Comparison of ENCODE assay signal across 36 cellular contexts in the genomic region with DNA sequence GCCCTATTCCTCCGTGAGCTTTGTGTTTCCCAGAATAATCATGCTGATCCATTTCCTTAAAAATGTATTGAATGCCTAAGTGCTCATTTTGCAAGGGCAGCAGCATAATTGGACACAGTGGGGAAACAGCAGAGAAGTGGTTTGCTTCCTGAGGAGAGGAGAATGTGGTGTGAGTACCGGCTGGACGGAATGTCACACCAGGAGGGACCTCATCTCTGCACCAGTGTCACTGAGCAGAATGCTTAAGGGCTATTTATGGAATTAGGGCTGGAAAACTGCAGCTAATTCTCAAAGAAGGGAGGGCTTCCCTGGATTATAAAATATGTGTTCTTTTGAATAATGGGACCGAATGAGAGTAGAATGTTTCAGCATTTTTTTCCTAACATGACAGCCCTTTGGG.
"Had no signal": no experiment of that assay in that cellular context is flagged by ENCODE, and none has a peak within 500 bp of the region (broad histone marks: within the 10 kb centered on the region; RNA-seq: fewer than 3 reads in every experiment).

No MANE protein-coding gene starts in this region.

- H3K27ac Mint-ChIP-seq: activated B cell treated with CpG ODN at 0.5 μM for 24 hours; activated CD4-positive, alpha-beta memory T cell treated with anti-CD3 and anti-CD28 coated beads for 36 hours; activated CD4-positive, alpha-beta T cell treated with anti-CD3 and anti-CD28 coated beads for 36 hours; activated CD4-positive, alpha-beta T cell treated with anti-CD3 and anti-CD28 coated beads, Interleukin-2, amount 10 ng/mL, durations not matched to agents 24 days and 14 days; activated CD8-positive, alpha-beta memory T cell treated with anti-CD3 and anti-CD28 coated beads, Interleukin-2, amount 10 ng/mL, durations not matched to agents 7 days and 5 days; activated CD8-positive, alpha-beta T cell treated with anti-CD3 and anti-CD28 coated beads, Interleukin-2, amount 10 ng/mL, durations not matched to agents 7 days and 5 days; activated naive CD8-positive, alpha-beta T cell; activated naive CD8-positive, alpha-beta T cell treated with anti-CD3 and anti-CD28 coated beads, Interleukin-2, amount 50 U/mL, for 24 hours; activated T-cell treated with anti-CD3 and anti-CD28 coated beads, Interleukin-2, amount 50 U/mL, for 24 hours; activated T-cell treated with anti-CD3 and anti-CD28 coated beads, Interleukin-2, amount 50 U/mL, for 72 hours; effector memory CD8-positive, alpha-beta T cell; T-cell; T-helper 1 cell treated with Interleukin-12 subunit alpha and Interleukin-12 subunit beta and Interleukin-4 antibody, amounts not matched to agents 30 μg/mL and 1 μg/mL, for 36 hours had no signal

- H3K9me3 ChIP-seq: adrenal gland, body of pancreas, gastrocnemius medialis, heart left ventricle had no signal

- H3K4me3 Mint-ChIP-seq: activated B cell treated with CpG ODN at 0.5 μM for 24 hours; activated CD4-positive, alpha-beta memory T cell treated with anti-CD3 and anti-CD28 coated beads for 36 hours; activated CD4-positive, alpha-beta T cell treated with anti-CD3 and anti-CD28 coated beads for 36 hours; activated CD4-positive, alpha-beta T cell treated with anti-CD3 and anti-CD28 coated beads, Interleukin-2, amount 10 ng/mL, durations not matched to agents 24 days and 14 days; activated CD8-positive, alpha-beta memory T cell treated with anti-CD3 and anti-CD28 coated beads, Interleukin-2, amount 10 ng/mL, durations not matched to agents 7 days and 5 days; activated CD8-positive, alpha-beta T cell treated with anti-CD3 and anti-CD28 coated beads, Interleukin-2, amount 10 ng/mL, durations not matched to agents 7 days and 5 days; activated naive CD8-positive, alpha-beta T cell; activated naive CD8-positive, alpha-beta T cell treated with anti-CD3 and anti-CD28 coated beads, Interleukin-2, amount 50 U/mL, for 24 hours; activated T-cell treated with anti-CD3 and anti-CD28 coated beads, Interleukin-2, amount 50 U/mL, for 24 hours; activated T-cell treated with anti-CD3 and anti-CD28 coated beads, Interleukin-2, amount 50 U/mL, for 72 hours; effector memory CD8-positive, alpha-beta T cell; T-cell; T-helper 1 cell treated with Interleukin-12 subunit alpha and Interleukin-12 subunit beta and Interleukin-4 antibody, amounts not matched to agents 30 μg/mL and 1 μg/mL, for 36 hours had no signal

- H3K4me3 ChIP-seq: adrenal gland, body of pancreas, esophagus muscularis mucosa, gastrocnemius medialis, heart left ventricle had no signal

- H3K27me3 ChIP-seq: adrenal gland, body of pancreas, esophagus muscularis mucosa, foreskin keratinocyte, gastrocnemius medialis, heart left ventricle had no signal

- H3K4me1 ChIP-seq: adrenal gland, body of pancreas, esophagus muscularis mucosa, foreskin keratinocyte, gastrocnemius medialis, heart left ventricle had no signal

- H3K36me3 ChIP-seq: adrenal gland, esophagus muscularis mucosa, gastrocnemius medialis, heart left ventricle, WERI-Rb-1 had no signal

- H3K36me3 Mint-ChIP-seq: activated CD4-positive, alpha-beta memory T cell treated with anti-CD3 and anti-CD28 coated beads for 36 hours; activated CD8-positive, alpha-beta memory T cell treated with anti-CD3 and anti-CD28 coated beads, Interleukin-2, amount 10 ng/mL, durations not matched to agents 7 days and 5 days; activated naive CD8-positive, alpha-beta T cell; T-cell had no signal

- H3K27ac ChIP-seq: adrenal gland, body of pancreas, esophagus muscularis mucosa, foreskin keratinocyte, gastrocnemius medialis, heart left ventricle, WERI-Rb-1 had no signal

- ATAC-seq: activated CD4-positive, alpha-beta T cell treated with anti-CD3 and anti-CD28 coated beads for 36 hours; activated CD4-positive, CD25-positive, alpha-beta regulatory T cell treated with anti-CD3 and anti-CD28 coated beads, Interleukin-2, amount 50 U/mL, for 24 hours; activated CD8-positive, alpha-beta memory T cell treated with anti-CD3 and anti-CD28 coated beads, Interleukin-2, amount 10 ng/mL, durations not matched to agents 7 days and 5 days; activated CD8-positive, alpha-beta T cell treated with anti-CD3 and anti-CD28 coated beads, Interleukin-2, amount 10 ng/mL, durations not matched to agents 7 days and 5 days; activated naive CD8-positive, alpha-beta T cell treated with anti-CD3 and anti-CD28 coated beads, Interleukin-2, amount 50 U/mL, for 24 hours; activated T-cell treated with anti-CD3 and anti-CD28 coated beads, Interleukin-2, amount 50 U/mL, for 72 hours; body of pancreas; effector memory CD8-positive, alpha-beta T cell; foreskin keratinocyte; gastrocnemius medialis; heart left ventricle; T-cell had no signal

- H3K27me3 Mint-ChIP-seq: activated B cell treated with CpG ODN at 0.5 μM for 24 hours; activated CD4-positive, alpha-beta memory T cell treated with anti-CD3 and anti-CD28 coated beads for 36 hours; activated CD4-positive, alpha-beta T cell treated with anti-CD3 and anti-CD28 coated beads for 36 hours; activated CD4-positive, alpha-beta T cell treated with anti-CD3 and anti-CD28 coated beads, Interleukin-2, amount 10 ng/mL, durations not matched to agents 24 days and 14 days; activated CD8-positive, alpha-beta memory T cell treated with anti-CD3 and anti-CD28 coated beads, Interleukin-2, amount 10 ng/mL, durations not matched to agents 7 days and 5 days; activated naive CD8-positive, alpha-beta T cell; activated naive CD8-positive, alpha-beta T cell treated with anti-CD3 and anti-CD28 coated beads, Interleukin-2, amount 50 U/mL, for 24 hours; activated T-cell treated with anti-CD3 and anti-CD28 coated beads, Interleukin-2, amount 50 U/mL, for 24 hours; effector memory CD8-positive, alpha-beta T cell; T-cell had no signal

- DNase-seq: activated B cell treated with CpG ODN at 0.5 μM for 24 hours; activated CD4-positive, alpha-beta memory T cell treated with anti-CD3 and anti-CD28 coated beads for 36 hours; activated CD4-positive, alpha-beta T cell treated with anti-CD3 and anti-CD28 coated beads for 36 hours; activated CD4-positive, alpha-beta T cell treated with anti-CD3 and anti-CD28 coated beads, Interleukin-2, amount 10 ng/mL, durations not matched to agents 24 days and 14 days; activated CD8-positive, alpha-beta memory T cell treated with anti-CD3 and anti-CD28 coated beads, Interleukin-2, amount 10 ng/mL, durations not matched to agents 7 days and 5 days; activated CD8-positive, alpha-beta memory T cell treated with anti-CD3 and anti-CD28 coated beads, Interleukin-2, amount 50 U/mL, for 4 hours; activated CD8-positive, alpha-beta T cell treated with anti-CD3 and anti-CD28 coated beads, Interleukin-2, amount 10 ng/mL, durations not matched to agents 7 days and 5 days; activated effector memory CD4-positive, alpha-beta T cell treated with Interleukin-2 at 50 U/mL for 16 hours; activated gamma-delta T cell treated with Interleukin-2 at 50 U/mL for 16 hours; activated naive CD4-positive, alpha-beta T cell treated with anti-CD3 and anti-CD28 coated beads, Interleukin-2, amount 50 U/mL, for 16 hours; activated naive CD4-positive, alpha-beta T cell treated with Interleukin-2 at 50 U/mL for 16 hours; activated naive CD8-positive, alpha-beta T cell treated with anti-CD3 and anti-CD28 coated beads, Interleukin-2, amount 50 U/mL, for 24 hours; activated T-cell treated with anti-CD3 and anti-CD28 coated beads for 4 hours; activated T-cell treated with anti-CD3 and anti-CD28 coated beads, Interleukin-2, amount 50 U/mL, for 24 hours; activated T-cell treated with anti-CD3 and anti-CD28 coated beads, Interleukin-2, amount 50 U/mL, for 72 hours; adrenal gland; amygdala; aorta; body of pancreas; cortex of kidney; dermis blood vessel endothelial cell; effector CD4-positive, alpha-beta T cell; effector memory CD8-positive, alpha-beta T cell; erythroblast; foreskin keratinocyte; gastrocnemius medialis; glutamatergic neuron; heart left ventricle; SW 1271; T-cell; T-helper 9 cell; WERI-Rb-1 had no signal

- H3K4me1 Mint-ChIP-seq: activated B cell treated with CpG ODN at 0.5 μM for 24 hours; activated CD4-positive, alpha-beta T cell treated with anti-CD3 and anti-CD28 coated beads for 36 hours; activated CD4-positive, alpha-beta T cell treated with anti-CD3 and anti-CD28 coated beads, Interleukin-2, amount 10 ng/mL, durations not matched to agents 24 days and 14 days; activated CD8-positive, alpha-beta memory T cell treated with anti-CD3 and anti-CD28 coated beads, Interleukin-2, amount 10 ng/mL, durations not matched to agents 7 days and 5 days; activated naive CD8-positive, alpha-beta T cell treated with anti-CD3 and anti-CD28 coated beads, Interleukin-2, amount 50 U/mL, for 24 hours; T-cell had no signal
